Comparison of ENCODE assay signal across 8 cellular contexts in the genomic region with DNA sequence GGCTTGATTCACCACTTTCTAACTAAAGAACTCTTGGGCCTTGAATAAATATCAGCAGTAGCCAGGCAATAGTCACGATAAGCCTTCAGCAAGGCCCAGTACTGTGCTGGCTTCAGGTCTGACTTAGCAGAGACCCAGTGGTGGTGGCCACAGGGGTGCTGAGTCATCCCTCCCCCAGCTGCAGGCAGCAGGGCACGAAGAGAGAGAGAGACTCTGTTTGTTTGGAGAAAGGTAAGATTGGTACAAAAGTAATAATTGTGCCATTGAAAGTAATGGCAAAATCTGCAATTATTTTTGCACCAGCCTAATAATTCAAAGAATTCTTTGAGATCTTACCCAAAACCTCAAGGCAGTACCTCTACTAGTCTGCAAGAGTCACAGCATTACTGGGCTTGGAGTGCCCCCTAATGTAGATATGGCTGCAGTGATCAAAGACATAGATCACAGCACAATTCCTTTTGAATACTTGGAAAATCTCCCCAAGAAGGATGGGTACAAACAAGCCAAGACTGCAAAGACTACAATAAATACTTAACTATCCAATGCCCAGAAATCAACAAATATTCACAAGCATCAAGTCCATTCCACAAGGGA.
DNase-seq lines count a peak whose midpoint lies in the region; ATAC-seq and TF ChIP-seq lines count a peak whose summit lies in the region.

No MANE protein-coding gene starts in this region.

- H3K4me3 Mint-ChIP-seq in natural killer cell, result no peak overlapping the region

- DNase-seq in GM06990 (ENCODE audit: extremely low read depth, insufficient read length) (no peak), ascending aorta (ENCODE audit: low spot score in 2 of 2) (no peak), mucosa of gallbladder (ENCODE audit: low spot score) (peak; percentile 23), activated gamma-delta T cell (lab: John Stamatoyannopoulos, UW) (no peak), natural killer cell (no peak)
- no peak for DNase-seq in stimulated activated CD4-positive, alpha-beta T cell treated with anti-CD3 and anti-CD28 coated beads, Interleukin-2, amount 100 ng/mL, for 24 hours

- no peaks in the 10 kb centered on the region for H3K4me1 Mint-ChIP-seq in natural killer cell

- H3K4me3 ChIP-seq in GM06990 (replicated peaks; ENCODE audit: low read depth, low read length), result no peak overlapping the region
- no peak overlapping the region for H3K4me3 ChIP-seq in ascending aorta

- H3K36me3 ChIP-seq in GM06990 (ENCODE audit: control insufficient read depth, insufficient read depth, low read length) (no peaks in the 10 kb centered on the region), ascending aorta (no peaks in the 10 kb centered on the region)

- no peaks in the 10 kb centered on the region for H3K27me3 ChIP-seq in GM06990 (replicated peaks; ENCODE audit: control insufficient read depth, insufficient read depth, low read length)
- H3K27me3 ChIP-seq in ascending aorta, result no peaks in the 10 kb centered on the region

- no peak overlapping the region for H3K27ac Mint-ChIP-seq in natural killer cell

- intact Hi-C loops in ascending aorta (cut with DNase I), result no loop called here
- intact Hi-C loops in natural killer cell (cut with micrococcal nuclease), result no loop called here

- H3K27me3 Mint-ChIP-seq in natural killer cell (ENCODE audit: low read depth in 2 of 2), result no peaks in the 10 kb centered on the region

- TF ChIP-seq CTCF in GM06990 (IDR thresholded peaks at IDR 0.05; ENCODE audit: insufficient read depth, low read length, poor library complexity, severe bottlenecking), result peak; percentile 60
- TF ChIP-seq CTCF in ascending aorta (IDR thresholded peaks at IDR 0.05), result peak in 2 of 3 experiments; percentile 20 to 42
- no peak for TF ChIP-seq CTCF in natural killer cell (IDR thresholded peaks at IDR 0.05)

- no peak overlapping the region for H3K27ac ChIP-seq in ascending aorta

- no peaks in the 10 kb centered on the region for H3K4me1 ChIP-seq in ascending aorta

- H3K9me3 Mint-ChIP-seq in natural killer cell, result peaks cover 7 to 11% of the 10 kb centered on the region in 2 donors

- peaks cover 0 to 6% of the 10 kb centered on the region in 2 donors for H3K9me3 ChIP-seq in ascending aorta

- H3K36me3 Mint-ChIP-seq in natural killer cell, result no peaks in the 10 kb centered on the region

- peak; percentile 33 for ATAC-seq in GM21367 (IDR thresholded peaks at IDR 0.05; ENCODE audit: unreplicated experiment)
- peak; percentile 47 for ATAC-seq in HG03558 (IDR thresholded peaks at IDR 0.05; ENCODE audit: extremely low read depth, unreplicated experiment)
- no peak for ATAC-seq in natural killer cell

Comparison
In these comparisons a context has a peak if more than half of its experiments do, and no peak if none do; other contexts are left out.
1. ATAC-seq: peak in GM21367 (single experiment) and HG03558 (single experiment); none in natural killer cell (0 of 3).